Comparison of ENCODE assay signal across 28 cellular contexts in the genomic region with DNA sequence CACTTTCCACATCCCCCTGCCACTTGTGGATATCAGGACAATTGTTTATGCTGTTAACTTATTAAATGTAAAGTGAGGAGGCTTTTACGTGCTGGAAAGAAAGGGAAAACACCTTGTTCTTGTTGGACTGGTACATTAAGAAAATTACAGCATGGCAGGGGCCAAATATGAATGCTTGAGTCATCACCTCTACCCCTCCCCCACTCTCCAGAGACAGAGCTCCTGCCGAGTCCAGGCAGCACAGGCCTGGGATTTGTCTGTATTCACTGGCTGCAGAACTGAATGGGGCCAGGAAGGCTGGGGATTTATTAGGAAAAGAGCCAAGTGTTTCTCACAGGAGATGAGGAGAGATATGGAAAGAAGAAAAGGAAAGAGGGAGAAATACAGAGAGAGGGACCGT.
DNase-seq lines count a peak whose midpoint lies in the region; ATAC-seq, FAIRE-seq and TF ChIP-seq lines count a peak whose summit lies in the region.
"Had no signal": no experiment of that assay in that cellular context is flagged by ENCODE, and none has a peak within 500 bp of the region (broad histone marks: within the 10 kb centered on the region; RNA-seq: fewer than 3 reads in every experiment).

No MANE protein-coding gene starts in this region.

- H3K36me3 Mint-ChIP-seq in astrocyte (ENCODE audit: low read depth, unreplicated experiment) (no peaks in the 10 kb centered on the region), neural crest cell (ENCODE audit: low read depth) (no peaks in the 10 kb centered on the region)
- H3K36me3 Mint-ChIP-seq: activated naive CD4-positive, alpha-beta T cell treated with anti-CD3 and anti-CD28 coated beads, Interleukin-2, amount 50 U/mL, for 24 hours; CD8-positive, alpha-beta T cell; stimulated activated memory B cell treated with anti-CD40 and anti-IgM and Interleukin-4, amounts not matched to agents 10 μg/mL and 1 μg/mL and 100 μg/mL, for 72 hours had no signal

- H3K4me1 ChIP-seq in astrocyte (ENCODE audit: insufficient read depth, low read length), result no peaks in the 10 kb centered on the region
- H3K4me1 ChIP-seq: pancreas, Peyer's patch had no signal

- H3K27me3 Mint-ChIP-seq in astrocyte (ENCODE audit: low read depth, unreplicated experiment) (peaks cover 5% of the 10 kb centered on the region), neural crest cell (ENCODE audit: low read depth) (peaks cover 3% of the 10 kb centered on the region)

- H3K9ac ChIP-seq in astrocyte (ENCODE audit: low read length), result no peak overlapping the region

- no peak overlapping the region for H2AFZ ChIP-seq in astrocyte (ENCODE audit: low read depth, low read length)

- no peaks in the 10 kb centered on the region for H3K27me3 ChIP-seq in astrocyte (ENCODE audit: insufficient read depth, low read length)
- H3K27me3 ChIP-seq: pancreas, Peyer's patch, transverse colon had no signal

- TF ChIP-seq CTCF in astrocyte (IDR thresholded peaks at IDR 0.05; ENCODE audit: insufficient read depth, low read depth, low read length), result no peak
- TF ChIP-seq CTCF in neural crest cell (conservative IDR thresholded peaks at IDR 0.05), result no peak

- FAIRE-seq in astrocyte (lab: Jason Lieb, UNC), result no peak
- FAIRE-seq: bronchial epithelial cell, pancreas had no signal

- no peaks in the 10 kb centered on the region for H3K9me3 ChIP-seq in astrocyte (ENCODE audit: insufficient read depth, low read depth, low read length)
- H3K9me3 ChIP-seq: pancreas, Peyer's patch, transverse colon had no signal

- no peak overlapping the region for H3K27ac Mint-ChIP-seq in astrocyte (ENCODE audit: unreplicated experiment)
- H3K27ac Mint-ChIP-seq in neural crest cell (ENCODE audit: unreplicated experiment), result peak overlapping the region; percentile 57
- H3K27ac Mint-ChIP-seq: activated naive CD4-positive, alpha-beta T cell treated with anti-CD3 and anti-CD28 coated beads, Interleukin-2, amount 50 U/mL, for 24 hours; activated T-helper 2 cell treated with anti-CD3 and anti-CD28 coated beads, Interferon-gamma antibody, Interleukin-2, Interleukin-4, amounts not matched to agents 10 μg/mL and 5 μg/mL and 100 μg/mL, durations not matched to agents 14 hours and 24 hours and 36 hours; B cell; CD8-positive, alpha-beta T cell; nephron progenitor cell; stimulated activated memory B cell treated with anti-CD40 and anti-IgM and Interleukin-4, amounts not matched to agents 10 μg/mL and 1 μg/mL and 100 μg/mL, for 72 hours had no signal

- DNase-seq in NCI-H345 (lab: John Stamatoyannopoulos, UW), result peak; percentile 2
- DNase-seq in NCI-H345 treated with DMSO at 0.1 percent for 48 hours (lab: John Stamatoyannopoulos, UW; ENCODE audit: unreplicated experiment), result no peak
- DNase-seq in NCI-H1417 (lab: John Stamatoyannopoulos, UW), result peak in 2 of 3 experiments; percentile 47 to 77
- no peak for DNase-seq in astrocyte (ENCODE audit: low read depth)
- no peak for DNase-seq in neural crest cell (ENCODE audit: low read depth, low spot score)
- DNase-seq in activated naive CD4-positive, alpha-beta T cell treated with anti-CD3 and anti-CD28 coated beads, Interleukin-2, amount 50 U/mL, for 16 hours, result no peak
- DNase-seq: activated CD4-positive, alpha-beta T cell treated with anti-CD3 and anti-CD28 coated beads for 48 hours; activated CD8-positive, alpha-beta memory T cell treated with anti-CD3 and anti-CD28 coated beads for 24 hours; activated T-cell treated with anti-CD3 and anti-CD28 coated beads for 4 hours; amniotic stem cell; CD8-positive, alpha-beta T cell; effector CD8-positive, alpha-beta T cell; GDM1; NCI-H82; nephron progenitor cell; pancreas; Peyer's patch; SHP77; transverse colon had no signal

- peaks cover 6% of the 10 kb centered on the region for H3K4me1 Mint-ChIP-seq in astrocyte (ENCODE audit: low read depth, unreplicated experiment)
- peaks cover 11% of the 10 kb centered on the region for H3K4me1 Mint-ChIP-seq in neural crest cell
- H3K4me1 Mint-ChIP-seq: activated naive CD4-positive, alpha-beta T cell treated with anti-CD3 and anti-CD28 coated beads, Interleukin-2, amount 50 U/mL, for 24 hours; B cell; nephron progenitor cell; stimulated activated memory B cell treated with anti-CD40 and anti-IgM and Interleukin-4, amounts not matched to agents 10 μg/mL and 1 μg/mL and 100 μg/mL, for 72 hours had no signal

- no peak overlapping the region for H3K4me3 ChIP-seq in astrocyte (ENCODE audit: insufficient read depth, low read depth, low read length)
- H3K4me3 ChIP-seq: pancreas, Peyer's patch, transverse colon had no signal

- no peak for ATAC-seq in GM19397 (IDR thresholded peaks at IDR 0.05; ENCODE audit: unreplicated experiment)
- ATAC-seq in GM18520 (IDR thresholded peaks at IDR 0.05; ENCODE audit: unreplicated experiment), result no peak
- ATAC-seq: CD8-positive, alpha-beta T cell; left lobe of liver; pancreas; stimulated activated memory B cell treated with anti-CD40 and anti-IgM and Interleukin-4, amounts not matched to agents 10 μg/mL and 1 μg/mL and 100 μg/mL, for 72 hours had no signal

- no peaks in the 10 kb centered on the region for H3K9me3 Mint-ChIP-seq in astrocyte (ENCODE audit: unreplicated experiment)
- no peaks in the 10 kb centered on the region for H3K9me3 Mint-ChIP-seq in neural crest cell
- H3K9me3 Mint-ChIP-seq: activated naive CD4-positive, alpha-beta T cell treated with anti-CD3 and anti-CD28 coated beads, Interleukin-2, amount 50 U/mL, for 24 hours; activated T-helper 2 cell treated with anti-CD3 and anti-CD28 coated beads, Interferon-gamma antibody, Interleukin-2, Interleukin-4, amounts not matched to agents 10 μg/mL and 5 μg/mL and 100 μg/mL, durations not matched to agents 14 hours and 24 hours and 36 hours; CD8-positive, alpha-beta T cell; nephron progenitor cell; stimulated activated memory B cell treated with anti-CD40 and anti-IgM and Interleukin-4, amounts not matched to agents 10 μg/mL and 1 μg/mL and 100 μg/mL, for 72 hours had no signal

- no peaks in the 10 kb centered on the region for H3K36me3 ChIP-seq in astrocyte (ENCODE audit: insufficient read depth, low read length)
- H3K36me3 ChIP-seq: pancreas, Peyer's patch, transverse colon had no signal

- H4K20me1 ChIP-seq in astrocyte (ENCODE audit: insufficient read depth, low read length), result no peaks in the 10 kb centered on the region

- H3K79me2 ChIP-seq in astrocyte (ENCODE audit: insufficient read depth, low read length), result no peaks in the 10 kb centered on the region

- H3K4me2 ChIP-seq in astrocyte (ENCODE audit: low read length), result no peak overlapping the region

- H3K4me3 Mint-ChIP-seq in astrocyte (ENCODE audit: unreplicated experiment) (peak overlapping the region; percentile 60), neural crest cell (no peak overlapping the region)
- H3K4me3 Mint-ChIP-seq: activated naive CD4-positive, alpha-beta T cell treated with anti-CD3 and anti-CD28 coated beads, Interleukin-2, amount 50 U/mL, for 24 hours; B cell; CD8-positive, alpha-beta T cell; nephron progenitor cell; stimulated activated memory B cell treated with anti-CD40 and anti-IgM and Interleukin-4, amounts not matched to agents 10 μg/mL and 1 μg/mL and 100 μg/mL, for 72 hours had no signal

- H3K27ac ChIP-seq in astrocyte (ENCODE audit: low read depth, low read length), result no peak overlapping the region
- H3K27ac ChIP-seq: epithelial cell of prostate, pancreas, Peyer's patch, transverse colon had no signal

Comparison
In these comparisons a context has a peak if more than half of its experiments do, and no peak if none do; other contexts are left out.
1. DNase-seq: peak in NCI-H345 (single experiment) and NCI-H1417 (2 of 3); none in NCI-H345 treated with DMSO at 0.1 percent for 48 hours (single experiment), astrocyte (single experiment), neural crest cell (single experiment) and activated naive CD4-positive, alpha-beta T cell treated with anti-CD3 and anti-CD28 coated beads, Interleukin-2, amount 50 U/mL, for 16 hours (single experiment).